In genomic region chr5:73298251-73299016, GRCh38 we compare ENCODE assay signal across 9 cellular contexts.
DNase-seq lines count a peak whose midpoint lies in the region; FAIRE-seq and TF ChIP-seq lines count a peak whose summit lies in the region.
"Had no signal": no experiment of that assay in that cellular context is flagged by ENCODE, and none has a peak within 500 bp of the region (broad histone marks: within the 10 kb centered on the region; RNA-seq: fewer than 3 reads in every experiment).

No MANE protein-coding gene starts in this region.

- no peaks in the 10 kb centered on the region for H3K9me2 ChIP-seq in neural cell (ENCODE audit: insufficient read depth, low read length)

- no peaks in the 10 kb centered on the region for H3K79me2 ChIP-seq in neural cell (replicated peaks; ENCODE audit: insufficient read depth, low read length)

- H3K27me3 ChIP-seq in AG04450 (ENCODE audit: control insufficient read depth, insufficient read depth, low read length) = peaks cover 9% of the 10 kb centered on the region
- H3K27me3 ChIP-seq in ectodermal cell (ENCODE audit: control insufficient read depth, insufficient read depth, low read length, poor library complexity, severe bottlenecking) = peaks cover 87% of the 10 kb centered on the region
- H3K27me3 ChIP-seq in neural cell (ENCODE audit: insufficient read depth, low read depth, low read length) = peaks cover 99% of the 10 kb centered on the region

- POLR2A ChIA-PET in AG04450 (lab: Yijun Ruan, JAX) = interaction anchor here (0.6 to 3.2 kb wide), 7 partner anchors 13 to 150 kb away, joined by 3 to 16 read pairs (median 4); partner anchors contain the start of gene FOXD1

- TF ChIP-seq RAD21 in neural cell (conservative IDR thresholded peaks at IDR 0.05) = no peak

- H4K20me1 ChIP-seq in neural cell (ENCODE audit: insufficient read depth) = no peaks in the 10 kb centered on the region

- H3K27ac ChIP-seq in AG04450 (ENCODE audit: low read depth, low read length) = peak overlapping the region; percentile 57
- H3K27ac ChIP-seq in ectodermal cell (ENCODE audit: insufficient read depth, low read depth, low read length, poor library complexity, severe bottlenecking) = no peak overlapping the region
- no peak overlapping the region for H3K27ac ChIP-seq in neural cell (ENCODE audit: low read length)

- DNase-seq in AG04450 (ENCODE audit: low read depth, low spot score) = peak; percentile 78
- peak; percentile 24 for DNase-seq in HCEC 1CT
- no peak for DNase-seq in NAMALWA (ENCODE audit: low spot score)
- DNase-seq in urothelium cell line (ENCODE audit: low spot score) = no peak
- DNase-seq in amygdala (lab: John Stamatoyannopoulos, UW) = no peak
- DNase-seq in Kasumi-1 (lab: John Stamatoyannopoulos, UW) = no peak
- DNase-seq: immature natural killer cell had no signal

- no peaks in the 10 kb centered on the region for H3F3A ChIP-seq in neural cell (ENCODE audit: insufficient read depth, low read length, poor library complexity, severe bottlenecking)

- TF ChIP-seq EP300 in neural cell (conservative IDR thresholded peaks at IDR 0.05; ENCODE audit: poor library complexity, severe bottlenecking) = no peak

- H3K36me3 ChIP-seq in ectodermal cell (ENCODE audit: control insufficient read depth, insufficient read depth, low read length) = no peaks in the 10 kb centered on the region
- H3K36me3 ChIP-seq in neural cell (ENCODE audit: insufficient read depth, low read length) = no peaks in the 10 kb centered on the region

- H2AFZ ChIP-seq in neural cell (ENCODE audit: low read depth, low read length) = no peak overlapping the region

- H3K9ac ChIP-seq in neural cell (ENCODE audit: low read length) = no peak overlapping the region

- H3K4me3 ChIP-seq in AG04450 (ENCODE audit: low read depth, low read length) (peak overlapping the region; percentile 55), ectodermal cell (ENCODE audit: insufficient read depth, low read depth, low read length) (peak overlapping the region; percentile 8), neural cell (ENCODE audit: low read length) (no peak overlapping the region)

- no peak overlapping the region for H3K4me2 ChIP-seq in neural cell (ENCODE audit: low read length)

- peaks cover 30% of the 10 kb centered on the region for H3K4me1 ChIP-seq in ectodermal cell (ENCODE audit: control insufficient read depth, insufficient read depth, low read length)

- FAIRE-seq in urothelium cell line (lab: Jason Lieb, UNC) = no peak

- TF ChIP-seq CTCF in AG04450 (IDR thresholded peaks at IDR 0.05; ENCODE audit: low read depth, low read length) (no peak), neural cell (IDR thresholded peaks at IDR 0.05; ENCODE audit: poor library complexity, severe bottlenecking) (no peak)

- peaks cover 17% of the 10 kb centered on the region; the same call in 1 of the 2 replicates for H3K9me3 ChIP-seq in AG04450 (ENCODE audit: control insufficient read depth, insufficient read depth, low read length)
- no peaks in the 10 kb centered on the region for H3K9me3 ChIP-seq in ectodermal cell (ENCODE audit: control insufficient read depth, low read length)
- no peaks in the 10 kb centered on the region for H3K9me3 ChIP-seq in neural cell (ENCODE audit: low read length)

- 1 to 2% methylated on average over 61 of the region's 61 CpGs for WGBS in ectodermal cell, 2 experiments

- CTCF ChIA-PET in AG04450 (lab: Charles Lee) = interaction anchor here (1.0 to 2.2 kb wide), 6 partner anchors 10 to 153 kb away, joined by 3 to 7 read pairs (median 4); no protein-coding TSS in a partner anchor

TF ChIP-seq in neural cell, 6 proteins besides CTCF, POLR2A, EP300 and RAD21:
- TF ChIP-seq MXI1 (conservative IDR thresholded peaks at IDR 0.05; ENCODE audit: poor library complexity, severe bottlenecking) (no peak), REST (IDR thresholded peaks at IDR 0.05; ENCODE audit: borderline replicate concordance) (no peak), POLR2AphosphoS5 (IDR thresholded peaks at IDR 0.05) (peak; percentile 35), EZH2 (IDR thresholded peaks at IDR 0.05; ENCODE audit: borderline replicate concordance, insufficient read depth, low read length, poor library complexity, severe bottlenecking) (no peak)

Comparison
In these comparisons a context has a peak if more than half of its experiments do, and no peak if none do; other contexts are left out.
1. DNase-seq: peak in AG04450 (single experiment) and HCEC 1CT (single experiment); none in NAMALWA (single experiment), urothelium cell line (single experiment), amygdala (0 of 56) and Kasumi-1 (0 of 2).